Comparison of ENCODE assay signal across 4 cellular contexts in the genomic region with DNA sequence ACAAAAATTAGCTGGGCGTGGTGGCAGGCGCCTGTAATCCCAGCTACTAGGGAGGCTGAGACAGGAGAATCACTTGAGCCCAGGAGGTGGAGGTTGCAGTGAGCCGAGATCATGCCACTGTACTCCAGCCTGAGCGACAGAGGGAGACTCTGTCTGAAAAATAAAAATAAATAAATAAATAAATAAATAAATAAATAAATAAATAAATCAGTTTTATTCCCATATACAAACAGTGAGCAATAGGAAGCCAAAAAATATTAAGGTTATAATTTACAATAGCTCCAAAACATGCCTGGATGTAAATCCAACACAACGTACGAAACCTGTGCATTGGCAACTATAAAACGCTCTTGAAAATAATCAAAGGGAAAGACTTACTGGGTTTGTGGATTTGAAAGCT. TPM values are rescaled to one million over a fixed set of nuclear protein-coding genes. Genes with fewer than 3 reads are reported as not detected.
"Had no signal": no experiment of that assay in that cellular context is flagged by ENCODE, and none has a peak within 500 bp of the region (broad histone marks: within the 10 kb centered on the region; RNA-seq: fewer than 3 reads in every experiment).

No MANE protein-coding gene starts in this region.

RNA-seq across cellular contexts. Expression of a gene that starts 30.8 kb away (rescaled TPM):
- total RNA-seq: LHCN-M2, M059J, MCF 10A, NCI-H460 had no signal
